ENCODE assay signal across 8 cellular contexts in genomic region chr9:121498150-121498486, GRCh38. TPM values are rescaled to one million over a fixed set of nuclear protein-coding genes. Genes with fewer than 3 reads are reported as not detected.
DNase-seq lines count a peak whose midpoint lies in the region; ATAC-seq and TF ChIP-seq lines count a peak whose summit lies in the region.

No MANE protein-coding gene starts in this region.

- no TSS peak for BruUV-seq in mammary epithelial cell (replicated peaks; lab: Mats Ljungman, UMichigan)

- H3K27ac ChIP-seq in 22Rv1 (no peak overlapping the region; the same call in 1 of the 2 replicates), SK-N-SH (ENCODE audit: low read depth in 2 of 2, low read length in 1 of 2) (no peak overlapping the region), mammary epithelial cell (ENCODE audit: insufficient read depth, low read depth, low read length) (no peak overlapping the region)

- no peaks in the 10 kb centered on the region for H3K79me2 ChIP-seq in SK-N-SH (ENCODE audit: insufficient read depth)
- H3K79me2 ChIP-seq in mammary epithelial cell (ENCODE audit: insufficient read depth, low read length): no peaks in the 10 kb centered on the region

- CTCF ChIA-PET in SK-N-SH (lab: Yijun Ruan, JAX): interaction anchor here (0.6 to 5.4 kb wide), 30 partner anchors 8 to 346 kb away, joined by 3 to 32 read pairs (median 4); no protein-coding TSS in a partner anchor
- CTCF ChIA-PET in mammary epithelial cell (lab: Charles Lee; ENCODE audit: low non-redundant PET): no interaction called here

- H2AFZ ChIP-seq in SK-N-SH (ENCODE audit: low read depth) (peak overlapping the region; percentile 71; the same call in 1 of the 2 replicates), mammary epithelial cell (ENCODE audit: low read depth, low read length) (peak overlapping the region; percentile 22)

- no peak for TF ChIP-seq EP300 in SK-N-SH (IDR thresholded peaks at IDR 0.05; ENCODE audit: borderline replicate concordance in 1 of 2, low read depth in 1 of 2, low read length in 1 of 2)

- H3K9me2 ChIP-seq in SK-N-SH: no peaks in the 10 kb centered on the region

- 2% methylated on average over 4 of the region's 4 CpGs for WGBS in SK-N-SH (ENCODE audit: low lambda C conversion rate)
- 0% methylated on average over 3 of the region's 4 CpGs for WGBS in mammary epithelial cell (ENCODE audit: low coverage, missing lambda C conversion rate)

- H3K4me3 ChIP-seq in SK-N-SH (ENCODE audit: low read depth in 2 of 2, low read length in 1 of 2): peak overlapping the region; percentile 52 to 70
- peak overlapping the region in 1 of 3 experiments; percentile 21 for H3K4me3 ChIP-seq in mammary epithelial cell (replicated peaks in 1 of 3; ENCODE audit: insufficient read depth in 1 of 3, low read depth in 2 of 3, low read length in 3 of 3)

- dilution Hi-C loops in mammary epithelial cell (cut with HindIII; ENCODE audit: low sequenced_read_pairs): no loop called here

- H3K4me2 ChIP-seq in SK-N-SH: peak overlapping the region; percentile 93
- peak overlapping the region; percentile 99 for H3K4me2 ChIP-seq in mammary epithelial cell (ENCODE audit: insufficient read depth, low read depth, low read length)

- H3K27me3 ChIP-seq in SK-N-SH (ENCODE audit: insufficient read depth) (no peaks in the 10 kb centered on the region), mammary epithelial cell (ENCODE audit: insufficient read depth, low read length) (no peaks in the 10 kb centered on the region)

- H3K9me3 ChIP-seq in SK-N-SH (no peaks in the 10 kb centered on the region), mammary epithelial cell (replicated peaks; ENCODE audit: insufficient read depth, low read length) (peaks cover 9% of the 10 kb centered on the region)

- H3K9ac ChIP-seq in SK-N-SH: no peak overlapping the region
- no peak overlapping the region for H3K9ac ChIP-seq in mammary epithelial cell (ENCODE audit: insufficient read depth, low read length)

- peaks cover 0 to 18% of the 10 kb centered on the region in 2 experiments; a peak in 2 of 4 replicates for H3K4me1 ChIP-seq in SK-N-SH (ENCODE audit: control insufficient read depth in 1 of 2, insufficient read depth in 2 of 2, low read depth in 1 of 2, low read length in 1 of 2)
- H3K4me1 ChIP-seq in mammary epithelial cell (ENCODE audit: insufficient read depth, low read length): peaks cover 21% of the 10 kb centered on the region

- TF ChIP-seq RAD21 in SK-N-SH (IDR thresholded peaks at IDR 0.05; ENCODE audit: low read length): peak; percentile 61

- DNase-seq in NCI-H128 (lab: John Stamatoyannopoulos, UW; ENCODE audit: unreplicated experiment) (peak; percentile 41), SK-N-SH (peak; percentile 82), mammary epithelial cell (peak; percentile 70), inferior parietal cortex (ENCODE audit: extremely low spot score) (peak; percentile 81)
- peak; percentile 15 to 48 for DNase-seq in stimulated activated CD4-positive, alpha-beta T cell treated with anti-CD3 and anti-CD28 coated beads, Interleukin-15, amount 100 ng/mL, for 48 hours (ENCODE audit: low read depth in 2 of 2)

- in situ Hi-C loops in mammary epithelial cell (cut with MboI; ENCODE audit: low sequenced_read_pairs in 2 of 2): no loop called here

- POLR2A ChIA-PET in SK-N-SH (lab: Yijun Ruan, JAX): no interaction called here

- intact Hi-C loops in mammary epithelial cell (cut with micrococcal nuclease): loop anchor here (1.0 to 5.0 kb wide), 4 partner anchors 35 to 286 kb away; no protein-coding TSS in a partner anchor

- no peaks in the 10 kb centered on the region for H3K36me3 ChIP-seq in SK-N-SH (replicated peaks in 1 of 2; ENCODE audit: control insufficient read depth in 1 of 2, insufficient read depth in 2 of 2, low read length in 1 of 2)
- no peaks in the 10 kb centered on the region for H3K36me3 ChIP-seq in mammary epithelial cell (ENCODE audit: insufficient read depth, low read length)

- ATAC-seq in HG02852 (IDR thresholded peaks at IDR 0.05; ENCODE audit: unreplicated experiment): peak; percentile 69

- no peaks in the 10 kb centered on the region for H4K20me1 ChIP-seq in SK-N-SH (ENCODE audit: insufficient read depth)
- H4K20me1 ChIP-seq in mammary epithelial cell (ENCODE audit: insufficient read depth, low read length): no peaks in the 10 kb centered on the region

- peaks cover 9% of the 10 kb centered on the region for H3F3A ChIP-seq in SK-N-SH (replicated peaks; ENCODE audit: insufficient read depth)

- TF ChIP-seq CTCF in 22Rv1 (IDR thresholded peaks at IDR 0.05) (peak; percentile 83), GM12874 (IDR thresholded peaks at IDR 0.05; ENCODE audit: insufficient read depth, low read depth, low read length) (peak; percentile 67; the same call in 1 of the 2 replicates), SK-N-SH (IDR thresholded peaks at IDR 0.05) (peak; percentile 76), mammary epithelial cell (conservative IDR thresholded peaks at IDR 0.05 in 1 of 2, IDR thresholded peaks at IDR 0.05 in 1 of 2; ENCODE audit: extremely low read depth in 1 of 2, insufficient read depth in 1 of 2, low read depth in 1 of 2, low read length in 2 of 2) (peak; percentile 74 to 76)

TF ChIP-seq in SK-N-SH, 30 proteins besides CTCF, POLR2A, EP300 and RAD21 (continues in another document):
- TF ChIP-seq RFX5 (IDR thresholded peaks at IDR 0.05; ENCODE audit: low read length) (no peak), FOXM1 (IDR thresholded peaks at IDR 0.05; ENCODE audit: low read depth) (no peak), SMC3 (IDR thresholded peaks at IDR 0.05; ENCODE audit: low read depth, low read length) (peak; percentile 47; the same call in 1 of the 2 replicates), REST (IDR thresholded peaks at IDR 0.05; ENCODE audit: low read depth, low read length) (no peak), TCF12 (IDR thresholded peaks at IDR 0.05) (no peak), MXI1 (IDR thresholded peaks at IDR 0.05; ENCODE audit: low read depth, low read length) (no peak), EZH2phosphoT487 (IDR thresholded peaks at IDR 0.05; ENCODE audit: borderline replicate concordance, low read depth) (no peak), FOXJ3 (CRISPR knock-in tag; IDR thresholded peaks at IDR 0.05) (no peak), MEF2A (IDR thresholded peaks at IDR 0.05; ENCODE audit: borderline replicate concordance, low read depth) (no peak), YY1 (IDR thresholded peaks at IDR 0.05; ENCODE audit: low read depth) (no peak), PBX3 (IDR thresholded peaks at IDR 0.05) (no peak), ELF1 (IDR thresholded peaks at IDR 0.05) (no peak), FOSL2 (IDR thresholded peaks at IDR 0.05; ENCODE audit: borderline replicate concordance, low read depth) (no peak), JUND (IDR thresholded peaks at IDR 0.05) (no peak), GATA2 (CRISPR knock-in tag; IDR thresholded peaks at IDR 0.05) (no peak), USF1 (IDR thresholded peaks at IDR 0.05; ENCODE audit: borderline replicate concordance, low read depth) (no peak), TEAD4 (IDR thresholded peaks at IDR 0.05; ENCODE audit: borderline replicate concordance, insufficient read depth) (no peak), RCOR1 (IDR thresholded peaks at IDR 0.05; ENCODE audit: low read length) (peak; percentile 70; the same call in 1 of the 2 replicates)

RNA-seq across cellular contexts. Expression of gene GGTA1, which starts 1.5 kb away (rescaled TPM):
- polyA plus RNA-seq in SK-N-SH (2012; rRNA removed) (0.03 and 0.11 TPM in 2 replicates), mammary epithelial cell (not detected)
- 0.17 and 0.29 TPM in 2 replicates for polyA plus RNA-seq in SK-N-SH (2012; cell fraction: cytosol; rRNA removed)
- not detected in 2 replicates for polyA plus RNA-seq in SK-N-SH (2012; cell fraction: nucleus; rRNA removed)
- total RNA-seq in mammary epithelial cell: not detected
- polyA minus RNA-seq in mammary epithelial cell: not detected

Comparison
In these comparisons a context has a peak if more than half of its experiments do, and no peak if none do; other contexts are left out.
1. DNase-seq: peak in every context shown above with its lines; median percentile 82 in SK-N-SH; 81 in inferior parietal cortex; 70 in mammary epithelial cell; 41 in NCI-H128; 32 in stimulated activated CD4-positive, alpha-beta T cell treated with anti-CD3 and anti-CD28 coated beads, Interleukin-15, amount 100 ng/mL, for 48 hours.